Comparison of ENCODE assay signal across 10 cellular contexts in genomic region chr18:32349728-32350395, GRCh38.
A peak's percentile ranks its signal among the peaks of the same experiment; 100 is the strongest.
DNase-seq lines count a peak whose midpoint lies in the region; ATAC-seq and TF ChIP-seq lines count a peak whose summit lies in the region.
"Had no signal": no experiment of that assay in that cellular context is flagged by ENCODE, and none has a peak within 500 bp of the region (broad histone marks: within the 10 kb centered on the region; RNA-seq: fewer than 3 reads in every experiment).

No MANE protein-coding gene starts in this region.

- no peaks in the 10 kb centered on the region for H3K9me3 Mint-ChIP-seq in nephron

- H3K27ac Mint-ChIP-seq in nephron = peak overlapping the region; percentile 86 to 93 (median 88)
- H3K27ac Mint-ChIP-seq: activated naive CD8-positive, alpha-beta T cell had no signal

- H3K4me3 Mint-ChIP-seq in nephron = peak overlapping the region in 2 of 3 experiments; percentile 27 to 42
- H3K4me3 Mint-ChIP-seq: activated naive CD8-positive, alpha-beta T cell had no signal

- no peaks in the 10 kb centered on the region for H3K27me3 Mint-ChIP-seq in nephron (ENCODE audit: low read depth)

- no peaks in the 10 kb centered on the region for H3K36me3 Mint-ChIP-seq in nephron (ENCODE audit: low read depth)
- H3K36me3 Mint-ChIP-seq: activated naive CD8-positive, alpha-beta T cell had no signal

- ATAC-seq in HG02981 (IDR thresholded peaks at IDR 0.05; ENCODE audit: unreplicated experiment) (no peak), HG02970 (IDR thresholded peaks at IDR 0.05; ENCODE audit: low FRiP score, unreplicated experiment) (no peak), GM21515 (IDR thresholded peaks at IDR 0.05; ENCODE audit: unreplicated experiment) (no peak)
- ATAC-seq: GM12878 had no signal

- peaks cover 53% of the 10 kb centered on the region for H3K4me1 Mint-ChIP-seq in nephron

- DNase-seq in AG20443 (ENCODE audit: low spot score) (peak; percentile 72), NCI-H460 (ENCODE audit: extremely low read depth, low read depth) (peak; percentile 77), epithelial cell of proximal tubule (ENCODE audit: low read depth) (peak; percentile 99), GM19238 (ENCODE audit: insufficient read length, low spot score) (no peak)

- TF ChIP-seq CTCF in epithelial cell of proximal tubule (conservative IDR thresholded peaks at IDR 0.05; ENCODE audit: low read depth, low read length) = no peak
- TF ChIP-seq CTCF in nephron (IDR thresholded peaks at IDR 0.05; ENCODE audit: unreplicated experiment in 3 of 3) = no peak

- H3K4me3 ChIP-seq in epithelial cell of proximal tubule (ENCODE audit: low read depth, low read length) = no peak overlapping the region
- H3K4me3 ChIP-seq: GM12878 had no signal
